In the genomic region with DNA sequence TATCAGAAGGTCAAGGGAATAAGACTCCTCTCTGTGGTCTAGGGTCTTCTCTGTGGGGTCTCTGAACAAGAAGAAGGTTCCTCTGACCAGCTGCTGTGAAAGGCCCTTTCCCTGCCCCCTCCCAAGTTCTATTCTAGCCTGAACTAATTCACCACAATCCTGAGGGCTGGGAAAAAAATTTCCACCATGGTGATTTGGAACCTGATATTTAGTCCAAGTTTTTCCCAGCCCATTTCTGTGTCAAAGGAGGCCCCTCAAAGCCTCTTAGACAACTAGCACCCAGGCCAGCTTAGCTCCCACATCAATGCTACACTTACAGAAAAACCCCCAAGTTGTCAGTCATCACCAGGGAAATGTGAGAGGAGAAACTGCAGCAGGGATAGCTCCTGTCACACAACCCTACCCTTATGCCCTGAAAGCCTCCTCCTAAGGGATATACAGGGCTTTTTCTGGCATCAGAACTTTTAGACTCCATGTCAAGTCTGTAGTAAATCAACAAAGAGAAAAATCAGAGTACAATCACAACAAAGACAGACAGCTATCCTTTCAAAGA, we compare ENCODE assay signal across 9 cellular contexts. TPM values are rescaled to one million over a fixed set of nuclear protein-coding genes. Genes with fewer than 3 reads are reported as not detected.
A peak's percentile ranks its signal among the peaks of the same experiment; 100 is the strongest.
DNase-seq lines count a peak whose midpoint lies in the region; ATAC-seq and TF ChIP-seq lines count a peak whose summit lies in the region.
"Had no signal": no experiment of that assay in that cellular context is flagged by ENCODE, and none has a peak within 500 bp of the region (broad histone marks: within the 10 kb centered on the region; RNA-seq: fewer than 3 reads in every experiment).

No MANE protein-coding gene starts in this region.

- H3K79me2 ChIP-seq in ACC112 (ENCODE audit: control insufficient read depth, insufficient read depth, low read length, unreplicated experiment), result peaks cover 67% of the 10 kb centered on the region

- no peak overlapping the region for H2AFZ ChIP-seq in ACC112 (ENCODE audit: low read length, unreplicated experiment)

- H3K4me1 Mint-ChIP-seq in naive B cell, result peaks cover 64 to 83% (median 80%) of the 10 kb centered on the region in 3 donors

- TF ChIP-seq CTCF in GM10266 (IDR thresholded peaks at IDR 0.05; ENCODE audit: control insufficient read depth, insufficient read depth, low read depth, missing control alignments) (no peak), foreskin keratinocyte (conservative IDR thresholded peaks at IDR 0.05) (no peak)

- DNase-seq in GM10266 (ENCODE audit: extremely low spot score), result peak; percentile 34
- DNase-seq in astrocyte of the hippocampus (ENCODE audit: low read depth, low spot score), result peak; percentile 69
- no peak for DNase-seq in naive B cell
- no peak for DNase-seq in activated effector memory CD4-positive, alpha-beta T cell treated with Interleukin-2 at 50 U/mL for 16 hours
- no peak for DNase-seq in foreskin keratinocyte
- no peak for DNase-seq in KG1 (lab: John Stamatoyannopoulos, UW)
- no peak for DNase-seq in NCI-H1105 (lab: John Stamatoyannopoulos, UW)
- DNase-seq: NCI-H748 treated with DMSO at 0.1 percent for 48 hours had no signal

- H3K9me3 Mint-ChIP-seq in naive B cell, result no peaks in the 10 kb centered on the region

- no peaks in the 10 kb centered on the region for H3K36me3 Mint-ChIP-seq in naive B cell

- H3K27ac ChIP-seq in ACC112 (ENCODE audit: low read depth, low read length) (peak overlapping the region; percentile 86), foreskin keratinocyte (no peak overlapping the region)

- peak overlapping the region in 7 of 8 donors; percentile 19 to 86 (median 68) for H3K4me3 Mint-ChIP-seq in naive B cell

- H3K27me3 Mint-ChIP-seq in naive B cell, result no peaks in the 10 kb centered on the region

- no peaks in the 10 kb centered on the region for H3K36me3 ChIP-seq in ACC112 (ENCODE audit: insufficient read depth, low read length)

- H3K4me1 ChIP-seq in ACC112 (ENCODE audit: control insufficient read depth, insufficient read depth, low read length, unreplicated experiment) (peaks cover 59% of the 10 kb centered on the region), foreskin keratinocyte (peaks cover 18% of the 10 kb centered on the region)

- H3K4me3 ChIP-seq in ACC112 (ENCODE audit: low read depth, low read length), result peak overlapping the region; percentile 40; the same call in 1 of the 2 replicates

- H3K27ac Mint-ChIP-seq in naive B cell, result peak overlapping the region; percentile 28 to 79 (median 67)

- no peak for ATAC-seq in naive B cell (ENCODE audit: low read depth in 2 of 2)
- ATAC-seq in foreskin keratinocyte, result no peak

- H3K27me3 ChIP-seq in ACC112 (ENCODE audit: insufficient read depth, low read length), result no peaks in the 10 kb centered on the region
- H3K27me3 ChIP-seq in foreskin keratinocyte, result no peaks in the 10 kb centered on the region

RNA-seq across cellular contexts. Expression of gene FMNL3, which starts 4.5 kb away (rescaled TPM):
- 10 to 100 TPM in 4 of 6 donors, 1 to 10 TPM in 2; 1.6 to 18.3 (median 15.2) TPM for polyA plus RNA-seq in naive B cell (ENCODE audit: low read depth in 6 of 6)
- total RNA-seq in foreskin keratinocyte, result 9.5 and 10.6 TPM in 2 replicates
- 3.8 and 4.2 TPM in 2 replicates for polyA plus RNA-seq in foreskin keratinocyte

RNA-seq across cellular contexts. Expression of gene TMBIM6, which starts 38.6 kb away (rescaled TPM):
- polyA plus RNA-seq in naive B cell (ENCODE audit: low read depth in 6 of 6) (1,000 to 10,000 TPM in 1 of 6 donors, 100 to 1,000 TPM in 5; 740 to 1,714 (median 822) TPM), foreskin keratinocyte (306 and 343 TPM in 2 replicates)
- total RNA-seq in foreskin keratinocyte, result 391 and 403 TPM in 2 replicates

Comparison
In these comparisons a context has a peak if more than half of its experiments do, and no peak if none do; other contexts are left out.
1. DNase-seq: peak in GM10266 (single experiment) and astrocyte of the hippocampus (single experiment); none in naive B cell (single experiment), activated effector memory CD4-positive, alpha-beta T cell treated with Interleukin-2 at 50 U/mL for 16 hours (single experiment), foreskin keratinocyte (0 of 2), KG1 (single experiment) and NCI-H1105 (single experiment).